In genomic region chr18:41126541-41127235, GRCh38 we compare ENCODE assay signal across 15 cellular contexts.
A peak's percentile ranks its signal among the peaks of the same experiment; 100 is the strongest.
DNase-seq lines count a peak whose midpoint lies in the region; ATAC-seq and TF ChIP-seq lines count a peak whose summit lies in the region.
"Had no signal": no experiment of that assay in that cellular context is flagged by ENCODE, and none has a peak within 500 bp of the region (broad histone marks: within the 10 kb centered on the region; RNA-seq: fewer than 3 reads in every experiment).

No MANE protein-coding gene starts in this region.

- peaks cover 12% of the 10 kb centered on the region for H3K4me1 ChIP-seq in Karpas-422 (ENCODE audit: low read length)
- H3K4me1 ChIP-seq in hepatocyte (ENCODE audit: insufficient read depth) = no peaks in the 10 kb centered on the region
- H3K4me1 ChIP-seq in thyroid gland = no peaks in the 10 kb centered on the region

- H2AFZ ChIP-seq in Karpas-422 (ENCODE audit: low read length) = peak overlapping the region; percentile 20; the same call in 1 of the 2 replicates
- H2AFZ ChIP-seq in hepatocyte = peak overlapping the region; percentile 33

- H3K79me2 ChIP-seq in Karpas-422 (ENCODE audit: low read length) = no peaks in the 10 kb centered on the region
- H3K79me2 ChIP-seq in hepatocyte = no peaks in the 10 kb centered on the region

- no peak overlapping the region for H3K4me2 ChIP-seq in Karpas-422 (ENCODE audit: low read depth, low read length, poor library complexity, severe bottlenecking)
- no peak overlapping the region for H3K4me2 ChIP-seq in hepatocyte

- H3K27ac Mint-ChIP-seq in endothelial cell (ENCODE audit: unreplicated experiment) = no peak overlapping the region
- H3K27ac Mint-ChIP-seq: activated naive CD4-positive, alpha-beta T cell treated with anti-CD3 and anti-CD28 coated beads for 36 hours; stimulated activated memory B cell treated with anti-CD40 and anti-IgM and Interleukin-4, amounts not matched to agents 10 μg/mL and 1 μg/mL and 100 μg/mL, for 72 hours had no signal

- H3K27ac ChIP-seq in Karpas-422 (ENCODE audit: low read length) = no peak overlapping the region
- peak overlapping the region; percentile 79 for H3K27ac ChIP-seq in brain microvascular endothelial cell
- H3K27ac ChIP-seq in hepatocyte = peak overlapping the region; percentile 60
- H3K27ac ChIP-seq in thyroid gland = no peak overlapping the region
- H3K27ac ChIP-seq: neutrophil had no signal

- no peaks in the 10 kb centered on the region for H3K9me3 Mint-ChIP-seq in endothelial cell (ENCODE audit: unreplicated experiment)

- H3K4me1 Mint-ChIP-seq in endothelial cell (ENCODE audit: unreplicated experiment) = no peaks in the 10 kb centered on the region
- H3K4me1 Mint-ChIP-seq: stimulated activated memory B cell treated with anti-CD40 and anti-IgM and Interleukin-4, amounts not matched to agents 10 μg/mL and 1 μg/mL and 100 μg/mL, for 72 hours had no signal

- H4K20me1 ChIP-seq in Karpas-422 (ENCODE audit: insufficient read depth, low read depth, low read length) (no peaks in the 10 kb centered on the region), hepatocyte (ENCODE audit: insufficient read depth, poor library complexity, severe bottlenecking) (no peaks in the 10 kb centered on the region)

- H3K27me3 ChIP-seq in Karpas-422 (ENCODE audit: low read length) (no peaks in the 10 kb centered on the region), brain microvascular endothelial cell (replicated peaks) (no peaks in the 10 kb centered on the region), hepatocyte (no peaks in the 10 kb centered on the region), thyroid gland (no peaks in the 10 kb centered on the region)
- H3K27me3 ChIP-seq: neutrophil had no signal

- TF ChIP-seq POLR2A in thyroid gland (IDR thresholded peaks at IDR 0.05) = no peak

- no peak overlapping the region for H3K4me3 Mint-ChIP-seq in endothelial cell (ENCODE audit: unreplicated experiment)
- H3K4me3 Mint-ChIP-seq: activated naive CD4-positive, alpha-beta T cell treated with anti-CD3 and anti-CD28 coated beads for 36 hours; stimulated activated memory B cell treated with anti-CD40 and anti-IgM and Interleukin-4, amounts not matched to agents 10 μg/mL and 1 μg/mL and 100 μg/mL, for 72 hours had no signal

- H3K36me3 Mint-ChIP-seq in endothelial cell (ENCODE audit: low read depth, unreplicated experiment) = no peaks in the 10 kb centered on the region
- H3K36me3 Mint-ChIP-seq: stimulated activated memory B cell treated with anti-CD40 and anti-IgM and Interleukin-4, amounts not matched to agents 10 μg/mL and 1 μg/mL and 100 μg/mL, for 72 hours had no signal

- H3K9me2 ChIP-seq in Karpas-422 (replicated peaks; ENCODE audit: insufficient read depth, low read length) (no peaks in the 10 kb centered on the region), hepatocyte (replicated peaks; ENCODE audit: insufficient read depth) (no peaks in the 10 kb centered on the region)

- no peaks in the 10 kb centered on the region for H3K36me3 ChIP-seq in Karpas-422 (ENCODE audit: insufficient read depth, low read length)
- H3K36me3 ChIP-seq in brain microvascular endothelial cell (replicated peaks) = no peaks in the 10 kb centered on the region
- no peaks in the 10 kb centered on the region for H3K36me3 ChIP-seq in hepatocyte (replicated peaks; ENCODE audit: insufficient read depth, low read depth)
- H3K36me3 ChIP-seq in thyroid gland = no peaks in the 10 kb centered on the region
- H3K36me3 ChIP-seq: neutrophil had no signal

- no peak overlapping the region for H3K9ac ChIP-seq in Karpas-422 (ENCODE audit: low read length)

- DNase-seq in AG04449 (ENCODE audit: low read depth, low spot score) (peak; percentile 33), Karpas-422 (no peak), brain microvascular endothelial cell (peak; percentile 36), hepatocyte (ENCODE audit: low spot score) (no peak), NAMALWA (ENCODE audit: low spot score) (no peak), thyroid gland (no peak), endothelial cell (ENCODE audit: low spot score) (no peak)
- DNase-seq: ACHN; activated naive CD4-positive, alpha-beta T cell treated with anti-CD3 and anti-CD28 coated beads for 36 hours; erythroblast; NCI-H1436; NCI-H510A had no signal

- in situ Hi-C loops in brain microvascular endothelial cell (cut with HindIII; ENCODE audit: low pct_ligation_motif_present, low sequenced_read_pairs) = no loop called here

- intact Hi-C loops in thyroid gland (cut with DNase I) = no loop called here

- 64% methylated on average over 2 of the region's 2 CpGs for WGBS in hepatocyte (ENCODE audit: low lambda C conversion rate, missing lambda C conversion rate)
- WGBS in thyroid gland, 2 donors = 72 to 73% methylated on average over 2 of the region's 2 CpGs

- H3K9me3 ChIP-seq in Karpas-422 (ENCODE audit: low read length) (no peaks in the 10 kb centered on the region), hepatocyte (ENCODE audit: low read depth) (no peaks in the 10 kb centered on the region), thyroid gland (no peaks in the 10 kb centered on the region)
- H3K9me3 ChIP-seq: neutrophil had no signal

- POLR2A ChIA-PET in AG04449 (lab: Yijun Ruan, JAX) = no interaction called here

- no peaks in the 10 kb centered on the region for H3K27me3 Mint-ChIP-seq in endothelial cell (ENCODE audit: unreplicated experiment)
- H3K27me3 Mint-ChIP-seq: stimulated activated memory B cell treated with anti-CD40 and anti-IgM and Interleukin-4, amounts not matched to agents 10 μg/mL and 1 μg/mL and 100 μg/mL, for 72 hours had no signal

- no peak for TF ChIP-seq CTCF in AG04449 (IDR thresholded peaks at IDR 0.05; ENCODE audit: insufficient read depth, low read length, missing control alignments)
- TF ChIP-seq CTCF in brain microvascular endothelial cell (IDR thresholded peaks at IDR 0.05; ENCODE audit: low read depth, low read length, missing control alignments) = no peak
- no peak for TF ChIP-seq CTCF in hepatocyte (IDR thresholded peaks at IDR 0.05; ENCODE audit: poor library complexity)
- no peak for TF ChIP-seq CTCF in thyroid gland (IDR thresholded peaks at IDR 0.05)
- TF ChIP-seq CTCF in endothelial cell (IDR thresholded peaks at IDR 0.05; ENCODE audit: unreplicated experiment) = no peak

- no peak for ATAC-seq in HG02970 (IDR thresholded peaks at IDR 0.05; ENCODE audit: low FRiP score, unreplicated experiment)
- ATAC-seq: stimulated activated memory B cell treated with anti-CD40 and anti-IgM and Interleukin-4, amounts not matched to agents 10 μg/mL and 1 μg/mL and 100 μg/mL, for 72 hours had no signal

- H3K4me3 ChIP-seq in AG04449 (ENCODE audit: low read depth, low read length) (no peak overlapping the region), Karpas-422 (ENCODE audit: low read length) (no peak overlapping the region), brain microvascular endothelial cell (ENCODE audit: low read depth, low read length) (no peak overlapping the region), hepatocyte (no peak overlapping the region), thyroid gland (replicated peaks in 1 of 3) (no peak overlapping the region)

- CTCF ChIA-PET in AG04449 (lab: Yijun Ruan, JAX) = no interaction called here

Comparison
In these comparisons a context has a peak if more than half of its experiments do, and no peak if none do; other contexts are left out.
1. DNase-seq: peak in AG04449 (single experiment) and brain microvascular endothelial cell (single experiment); none in Karpas-422 (single experiment), hepatocyte (single experiment), NAMALWA (single experiment), thyroid gland (0 of 2) and endothelial cell (single experiment).
2. H3K27ac ChIP-seq: peak in brain microvascular endothelial cell (single experiment) and hepatocyte (single experiment); none in Karpas-422 (single experiment) and thyroid gland (0 of 3).